ENCODE assay signal across 25 cellular contexts in genomic region chr1:247297263-247298123, GRCh38. TPM values are rescaled to one million over a fixed set of nuclear protein-coding genes. Genes with fewer than 3 reads are reported as not detected.
DNase-seq lines count a peak whose midpoint lies in the region; ATAC-seq and TF ChIP-seq lines count a peak whose summit lies in the region.
"Had no signal": no experiment of that assay in that cellular context is flagged by ENCODE, and none has a peak within 500 bp of the region (broad histone marks: within the 10 kb centered on the region; RNA-seq: fewer than 3 reads in every experiment).

No MANE protein-coding gene starts in this region.

- POLR2A ChIA-PET in CD8-positive, alpha-beta memory T cell (lab: Charles Lee), result no interaction called here
- POLR2A ChIA-PET in activated CD8-positive, alpha-beta T cell treated with anti-CD3 and anti-CD28 coated beads, Interleukin-2, amount 10 ng/mL, durations not matched to agents 7 days and 5 days (lab: Charles Lee), result interaction anchor here (1.0 to 1.3 kb wide), 2 partner anchors 21 to 87 kb away, joined by 3 to 4 read pairs; no protein-coding TSS in a partner anchor

- peak overlapping the region; percentile 36 for H3K9ac ChIP-seq in HUES6 (ENCODE audit: low read length)
- H3K9ac ChIP-seq: BLaER1 had no signal

- no peaks in the 10 kb centered on the region for H3K9me3 Mint-ChIP-seq in CD8-positive, alpha-beta memory T cell
- no peaks in the 10 kb centered on the region for H3K9me3 Mint-ChIP-seq in activated CD8-positive, alpha-beta T cell treated with anti-CD3 and anti-CD28 coated beads, Interleukin-2, amount 10 ng/mL, durations not matched to agents 7 days and 5 days (ENCODE audit: insufficient read depth)
- H3K9me3 Mint-ChIP-seq: neural crest cell had no signal

- ATAC-seq in activated CD8-positive, alpha-beta T cell treated with anti-CD3 and anti-CD28 coated beads, Interleukin-2, amount 10 ng/mL, durations not matched to agents 7 days and 5 days, result peak; percentile 59
- ATAC-seq in left colon, result peak; percentile 70
- ATAC-seq: lower lobe of right lung, right cardiac atrium had no signal

- no peak overlapping the region for H3K4me3 ChIP-seq in CD8-positive, alpha-beta memory T cell (ENCODE audit: low read length)
- H3K4me3 ChIP-seq in HUES6 (ENCODE audit: low read depth, low read length) (no peak overlapping the region), MG63 (no peak overlapping the region), right atrium auricular region (no peak overlapping the region)
- H3K4me3 ChIP-seq: BLaER1, lower lobe of right lung, spleen had no signal

- H3K27ac Mint-ChIP-seq in CD8-positive, alpha-beta memory T cell, result peak overlapping the region in 2 of 8 donors; percentile 8 to 53
- peak overlapping the region; percentile 65 for H3K27ac Mint-ChIP-seq in activated CD8-positive, alpha-beta T cell treated with anti-CD3 and anti-CD28 coated beads, Interleukin-2, amount 10 ng/mL, durations not matched to agents 7 days and 5 days

- H3K9me3 ChIP-seq in CD8-positive, alpha-beta memory T cell (ENCODE audit: low read length), result no peaks in the 10 kb centered on the region
- H3K9me3 ChIP-seq in HUES6 (ENCODE audit: control insufficient read depth, insufficient read depth, low read depth, low read length) (no peaks in the 10 kb centered on the region), MG63 (no peaks in the 10 kb centered on the region), right atrium auricular region (no peaks in the 10 kb centered on the region)
- H3K9me3 ChIP-seq: BLaER1, lower lobe of right lung, spleen had no signal

- peaks cover 2 to 9% of the 10 kb centered on the region in 2 donors for H3K27me3 Mint-ChIP-seq in CD8-positive, alpha-beta memory T cell
- H3K27me3 Mint-ChIP-seq in activated CD8-positive, alpha-beta T cell treated with anti-CD3 and anti-CD28 coated beads, Interleukin-2, amount 10 ng/mL, durations not matched to agents 7 days and 5 days (ENCODE audit: low read depth), result no peaks in the 10 kb centered on the region

- peak overlapping the region; percentile 14 for H3K27ac ChIP-seq in CD8-positive, alpha-beta memory T cell (ENCODE audit: low read depth, low read length)
- H3K27ac ChIP-seq in HUES6 (ENCODE audit: low read depth, low read length) (peak overlapping the region; percentile 69), right atrium auricular region (no peak overlapping the region)
- H3K27ac ChIP-seq: BLaER1, lower lobe of right lung, spleen had no signal

- no peaks in the 10 kb centered on the region for H3K27me3 ChIP-seq in CD8-positive, alpha-beta memory T cell (ENCODE audit: insufficient read depth, low read length, poor library complexity, severe bottlenecking)
- no peaks in the 10 kb centered on the region for H3K27me3 ChIP-seq in HUES6 (ENCODE audit: control insufficient read depth, insufficient read depth, low read length)
- no peaks in the 10 kb centered on the region for H3K27me3 ChIP-seq in MG63
- H3K27me3 ChIP-seq in right atrium auricular region, result no peaks in the 10 kb centered on the region
- H3K27me3 ChIP-seq: BLaER1, spleen had no signal

- H3K4me3 Mint-ChIP-seq in CD8-positive, alpha-beta memory T cell, result no peak overlapping the region
- H3K4me3 Mint-ChIP-seq in activated CD8-positive, alpha-beta T cell treated with anti-CD3 and anti-CD28 coated beads, Interleukin-2, amount 10 ng/mL, durations not matched to agents 7 days and 5 days, result no peak overlapping the region
- H3K4me3 Mint-ChIP-seq: neural crest cell had no signal

- no peak for TF ChIP-seq CTCF in right atrium auricular region (IDR thresholded peaks at IDR 0.05)

- H3K4me1 Mint-ChIP-seq in CD8-positive, alpha-beta memory T cell, result peaks cover 0 to 2% (median 0%) of the 10 kb centered on the region in 3 donors
- peaks cover 30% of the 10 kb centered on the region for H3K4me1 Mint-ChIP-seq in activated CD8-positive, alpha-beta T cell treated with anti-CD3 and anti-CD28 coated beads, Interleukin-2, amount 10 ng/mL, durations not matched to agents 7 days and 5 days (ENCODE audit: low read depth)

- no peak for DNase-seq in CD8-positive, alpha-beta memory T cell
- DNase-seq in activated CD8-positive, alpha-beta T cell treated with anti-CD3 and anti-CD28 coated beads, Interleukin-2, amount 10 ng/mL, durations not matched to agents 7 days and 5 days, result peak; percentile 33
- DNase-seq in left colon, result no peak
- no peak for DNase-seq in occipital lobe (lab: John Stamatoyannopoulos, UW)
- no peak for DNase-seq in LoVo (ENCODE audit: low spot score)
- no peak for DNase-seq in MG63
- no peak for DNase-seq in right atrium auricular region (ENCODE audit: low spot score)
- DNase-seq: activated CD4-positive, alpha-beta T cell treated with anti-CD3 and anti-CD28 coated beads, Interleukin-2, amount 50 U/mL, for 4 hours; activated effector memory CD4-positive, alpha-beta T cell treated with Interleukin-2 at 50 U/mL for 16 hours; DMS79 treated with DMSO at 0.1 percent for 48 hours; Karpas-422; lower lobe of right lung; NCI-H1694 treated with DMSO at 0.1 percent for 48 hours; NCI-H510A; NK-92 treated with Interleukin-12 subunit alpha and Interleukin-12 subunit beta, amount 100 ng/mL, for 24 hours; right cardiac atrium; spleen; substantia nigra had no signal

- peaks cover 7 to 28% (median 10%) of the 10 kb centered on the region in 3 donors for H3K36me3 Mint-ChIP-seq in CD8-positive, alpha-beta memory T cell
- peaks cover 14% of the 10 kb centered on the region for H3K36me3 Mint-ChIP-seq in activated CD8-positive, alpha-beta T cell treated with anti-CD3 and anti-CD28 coated beads, Interleukin-2, amount 10 ng/mL, durations not matched to agents 7 days and 5 days (ENCODE audit: low read depth)

- intact Hi-C loops in left colon (cut with DNase I, micrococcal nuclease), result no loop called here

- CTCF ChIA-PET in CD8-positive, alpha-beta memory T cell (lab: Charles Lee), result no interaction called here
- CTCF ChIA-PET in activated CD8-positive, alpha-beta T cell treated with anti-CD3 and anti-CD28 coated beads, Interleukin-2, amount 10 ng/mL, durations not matched to agents 7 days and 5 days (lab: Charles Lee), result no interaction called here

- H3K4me1 ChIP-seq in CD8-positive, alpha-beta memory T cell (ENCODE audit: insufficient read depth, low read length), result no peaks in the 10 kb centered on the region
- H3K4me1 ChIP-seq in HUES6 (ENCODE audit: control insufficient read depth, insufficient read depth, low read length) (peaks cover 69% of the 10 kb centered on the region), right atrium auricular region (no peaks in the 10 kb centered on the region)
- H3K4me1 ChIP-seq: BLaER1, lower lobe of right lung, spleen had no signal

- H3K36me3 ChIP-seq in CD8-positive, alpha-beta memory T cell (ENCODE audit: insufficient read depth, low read length), result no peaks in the 10 kb centered on the region
- H3K36me3 ChIP-seq in HUES6 (ENCODE audit: control insufficient read depth, insufficient read depth, low read length) (peaks cover 41% of the 10 kb centered on the region), MG63 (peaks cover 18% of the 10 kb centered on the region), right atrium auricular region (no peaks in the 10 kb centered on the region)

RNA-seq across cellular contexts. Expression of gene ZNF496, which starts 34.2 kb away (rescaled TPM):
- 10 to 100 TPM; 21.4 to 21.7 TPM for total RNA-seq in CD8-positive, alpha-beta memory T cell
- 9.6 TPM for polyA plus RNA-seq in CD8-positive, alpha-beta memory T cell
- 10 to 100 TPM; 20.5 to 22.0 TPM for total RNA-seq in activated CD8-positive, alpha-beta T cell treated with anti-CD3 and anti-CD28 coated beads, Interleukin-2, amount 10 ng/mL, durations not matched to agents 7 days and 5 days
- total RNA-seq in left colon (10 to 100 TPM; 11.4 to 14.1 TPM), occipital lobe (18.6 TPM), right atrium auricular region (10 to 100 TPM; 19.4 to 32.6 TPM)
- total RNA-seq in MG63 (2014; rRNA removed; shearing (Covaris generic); ENCODE audit: low replicate concordance), result 35.9 and 42.5 TPM in 2 replicates

RNA-seq across cellular contexts. Expression of gene VN1R5, which starts 41.6 kb away (rescaled TPM):
- not detected for total RNA-seq in CD8-positive, alpha-beta memory T cell
- not detected for polyA plus RNA-seq in CD8-positive, alpha-beta memory T cell
- not detected for total RNA-seq in activated CD8-positive, alpha-beta T cell treated with anti-CD3 and anti-CD28 coated beads, Interleukin-2, amount 10 ng/mL, durations not matched to agents 7 days and 5 days
- total RNA-seq in left colon, result not detected
- not detected for total RNA-seq in occipital lobe
- not detected in 2 replicates for total RNA-seq in MG63 (2014; rRNA removed; shearing (Covaris generic); ENCODE audit: low replicate concordance)
- not detected for total RNA-seq in right atrium auricular region
- total RNA-seq: HT1080, lower lobe of right lung, mucosa of gallbladder, neural crest cell, right cardiac atrium, spleen, ureter had no signal
- polyA plus RNA-seq: keratinocyte, right cardiac atrium, spleen had no signal

Comparison
In these comparisons a context has a peak if more than half of its experiments do, and no peak if none do; other contexts are left out.
1. H3K27ac ChIP-seq: peak in CD8-positive, alpha-beta memory T cell (single experiment) and HUES6 (single experiment); none in right atrium auricular region (0 of 2).